Comparison of ENCODE assay signal across 13 cellular contexts in the genomic region with DNA sequence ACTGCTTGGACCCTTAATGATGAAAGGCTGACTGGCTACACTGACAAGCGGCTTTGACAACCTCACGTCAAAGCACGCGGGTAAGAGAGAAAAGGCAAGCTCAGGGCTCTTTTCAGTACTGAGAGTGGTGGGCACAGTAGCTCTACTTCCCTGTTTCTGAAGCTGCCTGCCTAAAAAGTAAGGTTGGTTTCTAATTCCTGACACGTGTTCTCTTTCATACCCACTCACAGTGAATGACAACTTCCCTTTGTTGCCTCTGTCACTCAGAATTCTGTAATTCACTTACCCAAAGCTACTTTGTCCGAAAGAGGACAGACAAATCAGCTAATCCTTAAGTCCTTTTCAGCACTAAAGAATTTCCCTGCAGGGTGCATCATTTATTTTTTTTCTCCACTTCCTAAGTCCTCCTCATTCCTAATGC.
DNase-seq lines count a peak whose midpoint lies in the region; ATAC-seq lines count a peak whose summit lies in the region.
"Had no signal": no experiment of that assay in that cellular context is flagged by ENCODE, and none has a peak within 500 bp of the region (broad histone marks: within the 10 kb centered on the region; RNA-seq: fewer than 3 reads in every experiment).

No MANE protein-coding gene starts in this region.

- no peak overlapping the region for H3K4ac ChIP-seq in mesendoderm (ENCODE audit: low read depth, low read length)

- H3K56ac ChIP-seq in mesendoderm (ENCODE audit: low read length), result peak overlapping the region; percentile 12

- no peaks in the 10 kb centered on the region for H3K36me3 ChIP-seq in HAP-1 (replicated peaks)
- no peaks in the 10 kb centered on the region for H3K36me3 ChIP-seq in mesendoderm (ENCODE audit: control insufficient read depth, insufficient read depth, low read length)
- H3K36me3 ChIP-seq in CD4-positive, alpha-beta memory T cell (ENCODE audit: insufficient read depth, low read length), result no peaks in the 10 kb centered on the region
- no peaks in the 10 kb centered on the region for H3K36me3 ChIP-seq in H7 (replicated peaks; ENCODE audit: control insufficient read depth, insufficient read depth, low read length)
- H3K36me3 ChIP-seq: BLaER1 had no signal

- H2BK5ac ChIP-seq in mesendoderm (ENCODE audit: low read length), result no peak overlapping the region

- no peak overlapping the region for H3K27ac Mint-ChIP-seq in CD4-positive, alpha-beta memory T cell

- H4K5ac ChIP-seq in mesendoderm (ENCODE audit: low read length), result no peak overlapping the region

- no peak overlapping the region for H2AK5ac ChIP-seq in mesendoderm (ENCODE audit: low read length)

- no peaks in the 10 kb centered on the region for H3K9me3 ChIP-seq in HAP-1
- H3K9me3 ChIP-seq in CD4-positive, alpha-beta memory T cell (ENCODE audit: control insufficient read depth in 1 of 2, low read length in 2 of 2), result no peaks in the 10 kb centered on the region
- H3K9me3 ChIP-seq: BLaER1 had no signal

- no peak overlapping the region for H3K27ac ChIP-seq in mesendoderm (ENCODE audit: low read depth, low read length)
- H3K27ac ChIP-seq in CD4-positive, alpha-beta memory T cell (ENCODE audit: low read depth, low read length), result no peak overlapping the region
- H3K27ac ChIP-seq: BLaER1 had no signal

- H4K8ac ChIP-seq in mesendoderm (ENCODE audit: low read depth, low read length), result no peak overlapping the region

- DNase-seq in HAP-1 (ENCODE audit: low spot score in 2 of 2) (peak; percentile 53 to 97), NCI-H82 (lab: John Stamatoyannopoulos, UW) (peak; percentile 83), mesendoderm (no peak), H7 (no peak), NCI-H510A (lab: John Stamatoyannopoulos, UW) (no peak)
- no peak for DNase-seq in CD4-positive, alpha-beta memory T cell
- no peak for DNase-seq in activated CD4-positive, alpha-beta T cell treated with anti-CD3 and anti-CD28 coated beads for 48 hours
- DNase-seq: effector CD8-positive, alpha-beta T cell; left ventricle myocardium superior; NCI-H2081 treated with DMSO at 0.1 percent for 48 hours had no signal

- H3K4me1 ChIP-seq in HAP-1 (peaks cover 62% of the 10 kb centered on the region), mesendoderm (ENCODE audit: control insufficient read depth, low read depth, low read length) (peaks cover 40% of the 10 kb centered on the region)
- no peaks in the 10 kb centered on the region for H3K4me1 ChIP-seq in CD4-positive, alpha-beta memory T cell (ENCODE audit: insufficient read depth, low read length)
- H3K4me1 ChIP-seq: BLaER1 had no signal

- intact Hi-C loops in CD4-positive, alpha-beta memory T cell (cut with micrococcal nuclease), result no loop called here

- H3K4me3 Mint-ChIP-seq in CD4-positive, alpha-beta memory T cell, result no peak overlapping the region

- no peak overlapping the region for H3K9ac ChIP-seq in mesendoderm (ENCODE audit: low read length)
- H3K9ac ChIP-seq: BLaER1 had no signal

- H3K4me3 ChIP-seq in HAP-1, result no peak overlapping the region
- H3K4me3 ChIP-seq in mesendoderm (ENCODE audit: low read length), result no peak overlapping the region
- no peak overlapping the region for H3K4me3 ChIP-seq in CD4-positive, alpha-beta memory T cell (ENCODE audit: low read length in 2 of 2)
- H3K4me3 ChIP-seq in H7 (ENCODE audit: insufficient read depth, low read depth, low read length), result no peak overlapping the region
- H3K4me3 ChIP-seq: BLaER1 had no signal

- peaks cover 0 to 2% of the 10 kb centered on the region in 2 donors for H3K27me3 Mint-ChIP-seq in CD4-positive, alpha-beta memory T cell

- no peak overlapping the region for H3K4me2 ChIP-seq in mesendoderm (ENCODE audit: low read length)
- H3K4me2 ChIP-seq: BLaER1 had no signal

- no peaks in the 10 kb centered on the region for H3K9me3 Mint-ChIP-seq in CD4-positive, alpha-beta memory T cell

- peaks cover 39% of the 10 kb centered on the region for H3K79me2 ChIP-seq in mesendoderm (ENCODE audit: control insufficient read depth, insufficient read depth, low read length)

- in situ Hi-C loops in HAP-1 (cut with MboI; ENCODE audit: low sequenced_read_pairs), result no loop called here

- H3K27me3 ChIP-seq in HAP-1 (ENCODE audit: low read depth), result no peaks in the 10 kb centered on the region
- no peaks in the 10 kb centered on the region for H3K27me3 ChIP-seq in mesendoderm (ENCODE audit: insufficient read depth, low read length, poor library complexity)
- H3K27me3 ChIP-seq in CD4-positive, alpha-beta memory T cell (ENCODE audit: insufficient read depth, low read length), result no peaks in the 10 kb centered on the region
- H3K27me3 ChIP-seq in H7 (ENCODE audit: control insufficient read depth, insufficient read depth, low read length), result no peaks in the 10 kb centered on the region
- H3K27me3 ChIP-seq: BLaER1 had no signal

- no peaks in the 10 kb centered on the region for H3K36me3 Mint-ChIP-seq in CD4-positive, alpha-beta memory T cell

- H3K4me1 Mint-ChIP-seq in CD4-positive, alpha-beta memory T cell, result peaks cover 0 to 6% (median 2%) of the 10 kb centered on the region in 4 donors

- H2BK120ac ChIP-seq in mesendoderm (ENCODE audit: low read depth, low read length), result no peak overlapping the region

- ATAC-seq in GM18508 (IDR thresholded peaks at IDR 0.05; ENCODE audit: insufficient read depth, unreplicated experiment), result peak; percentile 80
- ATAC-seq: left ventricle myocardium superior, Panc1 had no signal

- POLR2A ChIA-PET in CD4-positive, alpha-beta memory T cell (lab: Charles Lee; ENCODE audit: partially characterized antibody), result no interaction called here

- WGBS in mesendoderm (ENCODE audit: extremely low coverage, insufficient coverage, low lambda C conversion rate), result no CpG with 5 or more reads among the region's 6 CpGs

- H2BK15ac ChIP-seq in mesendoderm (replicated peaks; ENCODE audit: low read depth), result no peak overlapping the region

- peak overlapping the region; percentile 14 for H3K18ac ChIP-seq in mesendoderm (ENCODE audit: low read length)

- CTCF ChIA-PET in CD4-positive, alpha-beta memory T cell (lab: Charles Lee; ENCODE audit: partially characterized antibody), result no interaction called here

- H3K23ac ChIP-seq in mesendoderm (ENCODE audit: low read length), result no peak overlapping the region

- H3K79me1 ChIP-seq in mesendoderm (ENCODE audit: low read length), result peaks cover 28% of the 10 kb centered on the region

Comparison
In these comparisons a context has a peak if more than half of its experiments do, and no peak if none do; other contexts are left out.
1. DNase-seq: peak in HAP-1 (2 of 2) and NCI-H82 (single experiment); none in mesendoderm (single experiment), CD4-positive, alpha-beta memory T cell (0 of 5), H7 (single experiment), NCI-H510A (single experiment) and activated CD4-positive, alpha-beta T cell treated with anti-CD3 and anti-CD28 coated beads for 48 hours (single experiment).